Comparison of ENCODE assay signal across 28 cellular contexts in genomic region chr2:37681587-37681986, GRCh38.
"Had no signal": no experiment of that assay in that cellular context is flagged by ENCODE, and none has a peak within 500 bp of the region (broad histone marks: within the 10 kb centered on the region; RNA-seq: fewer than 3 reads in every experiment).

No MANE protein-coding gene starts in this region.

- H3K27ac Mint-ChIP-seq: activated B cell treated with CpG ODN at 0.5 μM for 24 hours; activated CD8-positive, alpha-beta T cell treated with anti-CD3 and anti-CD28 coated beads for 36 hours; activated naive CD4-positive, alpha-beta T cell treated with anti-CD3 and anti-CD28 coated beads for 36 hours; activated naive CD8-positive, alpha-beta T cell treated with anti-CD3 and anti-CD28 coated beads for 36 hours; activated naive CD8-positive, alpha-beta T cell treated with anti-CD3 and anti-CD28 coated beads, Interleukin-2, amount 50 U/mL, for 24 hours; activated T-helper 2 cell treated with anti-CD3 and anti-CD28 coated beads, Interferon-gamma antibody, Interleukin-2, Interleukin-4, amounts not matched to agents 10 μg/mL and 5 μg/mL and 100 μg/mL, durations not matched to agents 14 hours and 24 hours and 36 hours; T-helper 17 cell; T-helper 2 cell treated with Interferon-gamma antibody and Interleukin-4, amounts not matched to agents 5 μg/mL and 100 μg/mL, for 36 hours had no signal

- H3K4me3 Mint-ChIP-seq: activated B cell treated with CpG ODN at 0.5 μM for 24 hours; activated CD8-positive, alpha-beta T cell treated with anti-CD3 and anti-CD28 coated beads for 36 hours; activated naive CD4-positive, alpha-beta T cell treated with anti-CD3 and anti-CD28 coated beads for 36 hours; activated naive CD4-positive, alpha-beta T cell treated with anti-CD3 and anti-CD28 coated beads, Interleukin-2, amount 50 U/mL, for 24 hours; activated naive CD8-positive, alpha-beta T cell treated with anti-CD3 and anti-CD28 coated beads for 36 hours; activated naive CD8-positive, alpha-beta T cell treated with anti-CD3 and anti-CD28 coated beads, Interleukin-2, amount 50 U/mL, for 24 hours; activated T-cell treated with anti-CD3 and anti-CD28 coated beads, Interleukin-2, amount 50 U/mL, for 4 hours; T-helper 17 cell; T-helper 2 cell treated with Interferon-gamma antibody and Interleukin-4, amounts not matched to agents 5 μg/mL and 100 μg/mL, for 36 hours had no signal

- H3K9me3 ChIP-seq: body of pancreas, colonic mucosa had no signal

- H3K27ac ChIP-seq: body of pancreas, colonic mucosa, epithelial cell of prostate, WERI-Rb-1 had no signal

- H3K9me3 Mint-ChIP-seq: activated B cell treated with CpG ODN at 0.5 μM for 24 hours; activated naive CD4-positive, alpha-beta T cell treated with anti-CD3 and anti-CD28 coated beads for 36 hours had no signal

- H3K27me3 Mint-ChIP-seq: activated B cell treated with CpG ODN at 0.5 μM for 24 hours; activated CD8-positive, alpha-beta T cell treated with anti-CD3 and anti-CD28 coated beads for 36 hours; activated naive CD4-positive, alpha-beta T cell treated with anti-CD3 and anti-CD28 coated beads, Interleukin-2, amount 50 U/mL, for 24 hours; activated naive CD8-positive, alpha-beta T cell treated with anti-CD3 and anti-CD28 coated beads for 36 hours; activated naive CD8-positive, alpha-beta T cell treated with anti-CD3 and anti-CD28 coated beads, Interleukin-2, amount 50 U/mL, for 24 hours; T-helper 17 cell had no signal

- H3K27me3 ChIP-seq: body of pancreas, colonic mucosa had no signal

- H3K36me3 ChIP-seq: colonic mucosa, WERI-Rb-1 had no signal

- H3K4me1 ChIP-seq: body of pancreas, colonic mucosa had no signal

- ATAC-seq: activated CD4-positive, CD25-positive, alpha-beta regulatory T cell treated with anti-CD3 and anti-CD28 coated beads, Interleukin-2, amount 50 U/mL, for 24 hours; activated CD8-positive, alpha-beta T cell treated with anti-CD3 and anti-CD28 coated beads for 36 hours; activated naive CD8-positive, alpha-beta T cell treated with anti-CD3 and anti-CD28 coated beads, Interleukin-2, amount 50 U/mL, for 24 hours; activated T-cell treated with anti-CD3 and anti-CD28 coated beads, Interleukin-2, amount 50 U/mL, for 4 hours; body of pancreas; T-helper 17 cell had no signal

- DNase-seq: activated B cell treated with CpG ODN at 0.5 μM for 24 hours; activated CD4-positive, alpha-beta T cell treated with anti-CD3 and anti-CD28 coated beads for 48 hours; activated CD4-positive, alpha-beta T cell treated with anti-CD3 and anti-CD28 coated beads, Interleukin-2, amount 50 U/mL, for 1 hour; activated CD4-positive, alpha-beta T cell treated with anti-CD3 and anti-CD28 coated beads, Interleukin-2, amount 50 U/mL, for 48 hours; activated CD8-positive, alpha-beta memory T cell treated with anti-CD3 and anti-CD28 coated beads for 24 hours; activated CD8-positive, alpha-beta T cell treated with anti-CD3 and anti-CD28 coated beads for 36 hours; activated effector memory CD4-positive, alpha-beta T cell treated with anti-CD3 and anti-CD28 coated beads, Interleukin-2, amount 50 U/mL, for 16 hours; activated naive CD4-positive, alpha-beta T cell treated with anti-CD3 and anti-CD28 coated beads for 36 hours; activated naive CD8-positive, alpha-beta T cell treated with anti-CD3 and anti-CD28 coated beads for 36 hours; activated naive CD8-positive, alpha-beta T cell treated with anti-CD3 and anti-CD28 coated beads, Interleukin-2, amount 50 U/mL, for 24 hours; activated T-cell treated with anti-CD3 and anti-CD28 coated beads, Interleukin-2, amount 50 U/mL, for 4 hours; amniotic stem cell; anterior cingulate cortex; body of pancreas; caudate nucleus; colonic mucosa; effector CD8-positive, alpha-beta T cell; foreskin fibroblast; head of caudate nucleus; T-helper 1 cell; T-helper 17 cell; T1000; WERI-Rb-1 had no signal

- H3K4me3 ChIP-seq: body of pancreas, colonic mucosa had no signal
